8 cellular contexts compared by ENCODE assay signal in the genomic region with DNA sequence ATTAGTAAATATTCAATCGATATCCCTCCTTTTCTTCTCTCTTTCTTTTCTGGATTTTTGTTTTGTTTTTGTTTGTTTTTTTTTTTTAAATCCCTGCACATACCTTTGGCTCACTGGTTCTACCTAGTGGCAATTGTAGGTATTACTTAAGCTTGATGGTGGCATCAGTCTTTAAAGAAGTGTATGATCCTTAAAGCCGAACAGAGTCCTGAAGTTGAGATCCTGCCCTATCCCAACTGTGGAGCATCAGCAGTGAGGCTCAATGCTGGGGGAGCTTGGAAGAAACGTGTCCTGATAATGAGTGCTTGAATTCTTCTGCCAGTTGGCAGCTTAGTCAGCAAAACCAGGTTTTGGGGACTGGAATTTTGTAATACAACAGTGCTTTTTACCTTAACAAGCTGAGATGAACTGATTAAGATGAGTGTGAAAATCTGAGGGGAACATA.
A peak's percentile ranks its signal among the peaks of the same experiment; 100 is the strongest.
DNase-seq lines count a peak whose midpoint lies in the region; ATAC-seq and TF ChIP-seq lines count a peak whose summit lies in the region.

No MANE protein-coding gene starts in this region.

- no peak overlapping the region for H3K4me3 ChIP-seq in Jurkat, Clone E6-1 (ENCODE audit: low read length)
- H3K4me3 ChIP-seq in WERI-Rb-1 (ENCODE audit: low read depth, low read length): no peak overlapping the region

- no peaks in the 10 kb centered on the region for H3K9me3 ChIP-seq in WERI-Rb-1 (ENCODE audit: severe bottlenecking)

- no peaks in the 10 kb centered on the region for H3K36me3 Mint-ChIP-seq in activated T-cell treated with anti-CD3 and anti-CD28 coated beads, Interleukin-2, amount 50 U/mL, for 24 hours (ENCODE audit: low read depth)
- no peaks in the 10 kb centered on the region for H3K36me3 Mint-ChIP-seq in stimulated activated effector memory CD8-positive, alpha-beta T cell treated with anti-CD3 and anti-CD28 coated beads, Interleukin-12 subunit alpha, Interleukin-12 subunit beta, amount 100 ng/mL, for 72 hours

- H3K9me3 Mint-ChIP-seq in activated T-cell treated with anti-CD3 and anti-CD28 coated beads, Interleukin-2, amount 50 U/mL, for 24 hours: no peaks in the 10 kb centered on the region
- no peaks in the 10 kb centered on the region for H3K9me3 Mint-ChIP-seq in stimulated activated effector memory CD8-positive, alpha-beta T cell treated with anti-CD3 and anti-CD28 coated beads, Interleukin-12 subunit alpha, Interleukin-12 subunit beta, amount 100 ng/mL, for 72 hours

- no peaks in the 10 kb centered on the region for H3K36me3 ChIP-seq in WERI-Rb-1

- H3K4me3 Mint-ChIP-seq in activated T-cell treated with anti-CD3 and anti-CD28 coated beads, Interleukin-2, amount 50 U/mL, for 24 hours: no peak overlapping the region
- peak overlapping the region; percentile 0 for H3K4me3 Mint-ChIP-seq in stimulated activated effector memory CD8-positive, alpha-beta T cell treated with anti-CD3 and anti-CD28 coated beads, Interleukin-12 subunit alpha, Interleukin-12 subunit beta, amount 100 ng/mL, for 72 hours

- intact Hi-C loops in left cardiac atrium (cut with DNase I): loop anchor here (2.0 to 10.0 kb wide), 3 partner anchors 105 to 272 kb away; no protein-coding TSS in a partner anchor

- no peaks in the 10 kb centered on the region for H3K27me3 Mint-ChIP-seq in activated T-cell treated with anti-CD3 and anti-CD28 coated beads, Interleukin-2, amount 50 U/mL, for 24 hours

- peaks cover 50% of the 10 kb centered on the region for H3K4me1 Mint-ChIP-seq in activated T-cell treated with anti-CD3 and anti-CD28 coated beads, Interleukin-2, amount 50 U/mL, for 24 hours (ENCODE audit: low read depth)
- H3K4me1 Mint-ChIP-seq in stimulated activated effector memory CD8-positive, alpha-beta T cell treated with anti-CD3 and anti-CD28 coated beads, Interleukin-12 subunit alpha, Interleukin-12 subunit beta, amount 100 ng/mL, for 72 hours: peaks cover 49% of the 10 kb centered on the region

- peak; percentile 55 for TF ChIP-seq CTCF in WERI-Rb-1 (IDR thresholded peaks at IDR 0.05; ENCODE audit: low read depth, low read length)

- peak; percentile 44 to 74 for ATAC-seq in left cardiac atrium
- ATAC-seq in stimulated activated effector memory CD8-positive, alpha-beta T cell treated with anti-CD3 and anti-CD28 coated beads, Interleukin-12 subunit alpha, Interleukin-12 subunit beta, amount 100 ng/mL, for 72 hours: peak; percentile 60
- no peak for ATAC-seq in HG02610 (IDR thresholded peaks at IDR 0.05; ENCODE audit: unreplicated experiment)

- DNase-seq in activated T-cell treated with anti-CD3 and anti-CD28 coated beads, Interleukin-2, amount 50 U/mL, for 24 hours: no peak
- DNase-seq in activated T-cell treated with anti-CD3 and anti-CD28 coated beads, Interleukin-2, amount 50 U/mL, for 48 hours: no peak
- peak; percentile 60 for DNase-seq in Jurkat, Clone E6-1 (ENCODE audit: low read depth, low spot score)
- DNase-seq in WERI-Rb-1: no peak
- no peak for DNase-seq in left cardiac atrium
- no peak for DNase-seq in stimulated activated effector memory CD8-positive, alpha-beta T cell treated with anti-CD3 and anti-CD28 coated beads, Interleukin-12 subunit alpha, Interleukin-12 subunit beta, amount 100 ng/mL, for 72 hours (ENCODE audit: low spot score in 2 of 2)
- no peak for DNase-seq in HuH-7.5 (ENCODE audit: low spot score)

- no peak overlapping the region for H3K27ac ChIP-seq in WERI-Rb-1

- H3K27me3 ChIP-seq in WERI-Rb-1 (ENCODE audit: insufficient read depth, low read depth, severe bottlenecking): peaks cover 64% of the 10 kb centered on the region

- H3K27ac Mint-ChIP-seq in activated T-cell treated with anti-CD3 and anti-CD28 coated beads, Interleukin-2, amount 50 U/mL, for 24 hours: peak overlapping the region; percentile 0
- H3K27ac Mint-ChIP-seq in stimulated activated effector memory CD8-positive, alpha-beta T cell treated with anti-CD3 and anti-CD28 coated beads, Interleukin-12 subunit alpha, Interleukin-12 subunit beta, amount 100 ng/mL, for 72 hours: peak overlapping the region; percentile 21
